9 cellular contexts compared by ENCODE assay signal in genomic region chr1:68173283-68174172, GRCh38. TPM values are rescaled to one million over a fixed set of nuclear protein-coding genes. Genes with fewer than 3 reads are reported as not detected.
DNase-seq lines count a peak whose midpoint lies in the region; ATAC-seq and TF ChIP-seq lines count a peak whose summit lies in the region.
"Had no signal": no experiment of that assay in that cellular context is flagged by ENCODE, and none has a peak within 500 bp of the region (broad histone marks: within the 10 kb centered on the region; RNA-seq: fewer than 3 reads in every experiment).

No MANE protein-coding gene starts in this region.

- H3K4me1 ChIP-seq in vagina = peaks cover 59% of the 10 kb centered on the region

- H3K4me3 ChIP-seq in coronary artery (peak overlapping the region; percentile 59), vagina (peak overlapping the region in 1 of 2 donors; percentile 23)

- ATAC-seq in GM19023 (IDR thresholded peaks at IDR 0.05; ENCODE audit: unreplicated experiment) = no peak
- ATAC-seq in activated T-helper 17 cell treated with anti-CD3 and anti-CD28 coated beads, Interleukin-2, amount 50 U/mL, for 72 hours (replicated peaks) = no peak
- no peak for ATAC-seq in GM21619 (IDR thresholded peaks at IDR 0.05; ENCODE audit: unreplicated experiment)

- TF ChIP-seq POLR2A in vagina (IDR thresholded peaks at IDR 0.05) = no peak

- intact Hi-C loops in vagina (cut with DNase I) = no loop called here

- H3K4me1 Mint-ChIP-seq in activated T-helper 17 cell treated with anti-CD3 and anti-CD28 coated beads, Interleukin-2, amount 50 U/mL, for 72 hours = no peaks in the 10 kb centered on the region
- H3K4me1 Mint-ChIP-seq: activated naive CD8-positive, alpha-beta T cell treated with anti-CD3 and anti-CD28 coated beads, Interleukin-2, amount 10 ng/mL, durations not matched to agents 7 days and 5 days had no signal

- H3K27ac Mint-ChIP-seq in activated T-helper 17 cell treated with anti-CD3 and anti-CD28 coated beads, Interleukin-2, amount 50 U/mL, for 72 hours = no peak overlapping the region
- H3K27ac Mint-ChIP-seq: activated naive CD8-positive, alpha-beta T cell treated with anti-CD3 and anti-CD28 coated beads, Interleukin-2, amount 10 ng/mL, durations not matched to agents 7 days and 5 days had no signal

- H3K9me3 Mint-ChIP-seq in activated T-helper 17 cell treated with anti-CD3 and anti-CD28 coated beads, Interleukin-2, amount 50 U/mL, for 72 hours = peaks cover 8% of the 10 kb centered on the region

- DNase-seq in NCI-H2171 treated with DMSO at 0.1 percent for 48 hours (lab: John Stamatoyannopoulos, UW) (peak; percentile 41), NCI-H2171 (lab: John Stamatoyannopoulos, UW) (no peak), coronary artery (ENCODE audit: low spot score) (no peak), mucosa of gallbladder (ENCODE audit: low spot score) (peak; percentile 20), vagina (ENCODE audit: extremely low spot score in 2 of 2) (no peak)
- DNase-seq: activated naive CD8-positive, alpha-beta T cell treated with anti-CD3 and anti-CD28 coated beads, Interleukin-2, amount 10 ng/mL, durations not matched to agents 7 days and 5 days had no signal

- no peaks in the 10 kb centered on the region for H3K36me3 Mint-ChIP-seq in activated T-helper 17 cell treated with anti-CD3 and anti-CD28 coated beads, Interleukin-2, amount 50 U/mL, for 72 hours (ENCODE audit: low read depth)
- H3K36me3 Mint-ChIP-seq: activated naive CD8-positive, alpha-beta T cell treated with anti-CD3 and anti-CD28 coated beads, Interleukin-2, amount 10 ng/mL, durations not matched to agents 7 days and 5 days had no signal

- H3K27me3 ChIP-seq in vagina = no peaks in the 10 kb centered on the region

- TF ChIP-seq CTCF in coronary artery (IDR thresholded peaks at IDR 0.05) (no peak), vagina (IDR thresholded peaks at IDR 0.05) (no peak)

- H3K27me3 Mint-ChIP-seq in activated T-helper 17 cell treated with anti-CD3 and anti-CD28 coated beads, Interleukin-2, amount 50 U/mL, for 72 hours = peaks cover 9% of the 10 kb centered on the region
- H3K27me3 Mint-ChIP-seq: activated naive CD8-positive, alpha-beta T cell treated with anti-CD3 and anti-CD28 coated beads, Interleukin-2, amount 10 ng/mL, durations not matched to agents 7 days and 5 days had no signal

- peak overlapping the region; percentile 76 to 86 for H3K27ac ChIP-seq in coronary artery
- peak overlapping the region; percentile 39 for H3K27ac ChIP-seq in vagina

- no peak overlapping the region for H3K4me3 Mint-ChIP-seq in activated T-helper 17 cell treated with anti-CD3 and anti-CD28 coated beads, Interleukin-2, amount 50 U/mL, for 72 hours
- H3K4me3 Mint-ChIP-seq: activated naive CD8-positive, alpha-beta T cell treated with anti-CD3 and anti-CD28 coated beads, Interleukin-2, amount 10 ng/mL, durations not matched to agents 7 days and 5 days had no signal

- no peaks in the 10 kb centered on the region for H3K9me3 ChIP-seq in vagina

- H3K36me3 ChIP-seq in vagina = no peaks in the 10 kb centered on the region

RNA-seq across cellular contexts. Expression of gene WLS, which starts 58.8 kb away (rescaled TPM):
- total RNA-seq in mucosa of gallbladder = 205 TPM
- total RNA-seq in vagina = 68.0 TPM
- total RNA-seq in activated T-helper 17 cell treated with anti-CD3 and anti-CD28 coated beads, Interleukin-2, amount 50 U/mL, for 72 hours = under 1 TPM in 1 of 2 donors, not detected in 1; 0.11 TPM
- total RNA-seq: activated naive CD8-positive, alpha-beta T cell treated with anti-CD3 and anti-CD28 coated beads, Interleukin-2, amount 10 ng/mL, durations not matched to agents 7 days and 5 days had no signal

Comparison
In these comparisons a context has a peak if more than half of its experiments do, and no peak if none do; other contexts are left out.
1. DNase-seq: peak in NCI-H2171 treated with DMSO at 0.1 percent for 48 hours (single experiment) and mucosa of gallbladder (single experiment); none in NCI-H2171 (single experiment), coronary artery (single experiment) and vagina (0 of 2).
2. RNA of gene WLS, which starts 58.8 kb away (total RNA-seq): 205 TPM in mucosa of gallbladder (single experiment) and 68.0 TPM in vagina (single experiment); 0.11 TPM in activated T-helper 17 cell treated with anti-CD3 and anti-CD28 coated beads, Interleukin-2, amount 50 U/mL, for 72 hours; every median in the first group is over 10 times any median in the second.